In the genomic region with DNA sequence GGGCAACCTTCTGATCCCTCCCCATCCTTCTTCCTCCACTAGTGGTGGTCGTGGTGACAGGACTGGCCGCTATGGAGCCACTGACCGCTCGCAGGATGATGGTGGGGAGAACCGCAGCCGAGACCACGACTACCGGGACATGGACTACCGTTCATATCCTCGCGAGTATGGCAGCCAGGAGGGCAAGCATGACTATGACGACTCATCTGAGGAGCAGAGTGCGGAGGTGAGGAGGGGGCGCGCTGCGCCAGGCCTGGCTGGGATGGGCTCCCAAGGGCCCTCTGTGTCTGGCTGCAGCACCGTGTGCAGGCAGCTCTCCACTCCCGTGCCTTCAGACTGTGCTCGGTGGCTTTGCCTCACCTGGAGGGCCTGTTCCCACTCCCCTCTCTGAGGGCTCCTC, we compare ENCODE assay signal across 23 cellular contexts. TPM values are rescaled to one million over a fixed set of nuclear protein-coding genes. Genes with fewer than 3 reads are reported as not detected.
DNase-seq lines count a peak whose midpoint lies in the region; ATAC-seq and TF ChIP-seq lines count a peak whose summit lies in the region.
"Had no signal": no experiment of that assay in that cellular context is flagged by ENCODE, and none has a peak within 500 bp of the region (broad histone marks: within the 10 kb centered on the region; RNA-seq: fewer than 3 reads in every experiment).

No MANE protein-coding gene starts in this region.

- peak; percentile 16 for DNase-seq in left cardiac atrium
- DNase-seq in left ventricle myocardium superior, result no peak
- DNase-seq in chondrocyte (ENCODE audit: low spot score), result peak; percentile 91
- peak; percentile 28 for DNase-seq in posterior vena cava (ENCODE audit: low spot score)
- DNase-seq in aorta, result peak; percentile 35 to 59
- no peak for DNase-seq in NCI-H345 (lab: John Stamatoyannopoulos, UW)
- DNase-seq in NCI-H774 (lab: John Stamatoyannopoulos, UW), result no peak
- no peak for DNase-seq in CD8-positive, alpha-beta memory T cell
- DNase-seq: Calu3, DMS79 treated with DMSO at 0.1 percent for 48 hours, GF-D8, Kasumi-1, MV-4-11, NCI-H1105, NCI-H1436 treated with DMSO at 0.1 percent for 48 hours, NCI-H187 treated with DMSO at 0.1 percent for 48 hours, NCI-H526 treated with DMSO at 0.1 percent for 48 hours, Right ventricle myocardium superior, RPMI8226 had no signal

- no peaks in the 10 kb centered on the region for H3K9me3 ChIP-seq in aorta (ENCODE audit: control insufficient read depth, low read length)
- no peaks in the 10 kb centered on the region for H3K9me3 ChIP-seq in CD8-positive, alpha-beta memory T cell (ENCODE audit: low read length)
- H3K9me3 ChIP-seq: SJSA1 had no signal

- no peak for TF ChIP-seq CTCF in chondrocyte (IDR thresholded peaks at IDR 0.05)

- ATAC-seq in left cardiac atrium (no peak), left ventricle myocardium superior (no peak), aorta (ENCODE audit: low FRiP score) (no peak)
- ATAC-seq: K562 had no signal

- POLR2A ChIA-PET in CD8-positive, alpha-beta memory T cell (lab: Charles Lee), result no interaction called here

- H3K4me3 Mint-ChIP-seq in chondrocyte (ENCODE audit: unreplicated experiment), result no peak overlapping the region
- no peak overlapping the region for H3K4me3 Mint-ChIP-seq in CD8-positive, alpha-beta memory T cell
- H3K4me3 Mint-ChIP-seq: B cell had no signal

- H3K27me3 Mint-ChIP-seq in chondrocyte (ENCODE audit: low read depth), result no peaks in the 10 kb centered on the region
- H3K27me3 Mint-ChIP-seq in CD8-positive, alpha-beta memory T cell, result peaks cover 0 to 7% of the 10 kb centered on the region in 2 donors
- H3K27me3 Mint-ChIP-seq: B cell had no signal

- H3K4me3 ChIP-seq in aorta (ENCODE audit: low read length in 2 of 2), result no peak overlapping the region
- no peak overlapping the region for H3K4me3 ChIP-seq in CD8-positive, alpha-beta memory T cell (ENCODE audit: low read length)
- H3K4me3 ChIP-seq: K562, SJSA1 had no signal

- no peak overlapping the region for H3K27ac Mint-ChIP-seq in chondrocyte (ENCODE audit: unreplicated experiment)
- no peak overlapping the region for H3K27ac Mint-ChIP-seq in CD8-positive, alpha-beta memory T cell
- H3K27ac Mint-ChIP-seq: B cell had no signal

- H3K27ac ChIP-seq in aorta (ENCODE audit: low read depth in 1 of 2, low read length in 2 of 2), result no peak overlapping the region
- no peak overlapping the region for H3K27ac ChIP-seq in CD8-positive, alpha-beta memory T cell (ENCODE audit: low read depth, low read length)
- H3K27ac ChIP-seq: C4-2B, SJSA1 had no signal

- WGBS in aorta, 2 donors, result 91 to 94% methylated on average over 19 of the region's 19 CpGs

- no peaks in the 10 kb centered on the region for H3K27me3 ChIP-seq in aorta (ENCODE audit: control insufficient read depth in 1 of 2, insufficient read depth in 2 of 2, low read length in 1 of 2)
- no peaks in the 10 kb centered on the region for H3K27me3 ChIP-seq in CD8-positive, alpha-beta memory T cell (ENCODE audit: insufficient read depth, low read length, poor library complexity, severe bottlenecking)
- H3K27me3 ChIP-seq: SJSA1 had no signal

- intact Hi-C loops in left cardiac atrium (cut with DNase I), result no loop called here
- intact Hi-C loops in left ventricle myocardium superior (cut with micrococcal nuclease), result no loop called here
- intact Hi-C loops in posterior vena cava (cut with DNase I), result no loop called here
- intact Hi-C loops in aorta (cut with DNase I), result no loop called here

- H3K4me1 Mint-ChIP-seq in chondrocyte (ENCODE audit: low read depth), result no peaks in the 10 kb centered on the region
- H3K4me1 Mint-ChIP-seq in CD8-positive, alpha-beta memory T cell, result peaks cover 0 to 14% (median 1%) of the 10 kb centered on the region in 3 donors

- peaks cover 0 to 2% of the 10 kb centered on the region in 2 donors for H3K36me3 ChIP-seq in aorta (ENCODE audit: control insufficient read depth in 1 of 2, insufficient read depth in 2 of 2, low read length in 1 of 2)
- peaks cover 8% of the 10 kb centered on the region for H3K36me3 ChIP-seq in CD8-positive, alpha-beta memory T cell (ENCODE audit: insufficient read depth, low read length)

- H3K36me3 Mint-ChIP-seq in chondrocyte (ENCODE audit: low read depth), result peaks cover 7% of the 10 kb centered on the region
- peaks cover 0 to 55% (median 0%) of the 10 kb centered on the region in 3 donors for H3K36me3 Mint-ChIP-seq in CD8-positive, alpha-beta memory T cell

- CTCF ChIA-PET in CD8-positive, alpha-beta memory T cell (lab: Charles Lee), result no interaction called here

- H3K4me1 ChIP-seq in aorta (ENCODE audit: control insufficient read depth in 1 of 2, insufficient read depth in 2 of 2, low read length in 2 of 2), result no peaks in the 10 kb centered on the region
- H3K4me1 ChIP-seq in CD8-positive, alpha-beta memory T cell (ENCODE audit: insufficient read depth, low read length), result no peaks in the 10 kb centered on the region
- H3K4me1 ChIP-seq: SJSA1 had no signal

- H3K9me3 Mint-ChIP-seq in chondrocyte (ENCODE audit: low read depth), result peaks cover 4% of the 10 kb centered on the region
- no peaks in the 10 kb centered on the region for H3K9me3 Mint-ChIP-seq in CD8-positive, alpha-beta memory T cell

RNA-seq across cellular contexts. Expression of gene RBM10, which starts 24.3 kb away (rescaled TPM):
- total RNA-seq in left cardiac atrium (10 to 100 TPM; 22.1 to 23.9 TPM), left ventricle myocardium superior (32.9 TPM), chondrocyte (29.0 to 36.3 TPM (median 29.6 TPM) in 3 replicates), posterior vena cava (10 to 100 TPM; 17.8 to 20.8 TPM), aorta (10 to 100 TPM; 23.0 to 25.7 TPM)
- polyA plus RNA-seq in aorta, result 10 to 100 TPM in 1 of 2 donors, 1 to 10 TPM in 1; 8.4 to 46.8 TPM
- total RNA-seq in CD8-positive, alpha-beta memory T cell, result 10 to 100 TPM; 74.5 to 74.8 TPM
- polyA plus RNA-seq in CD8-positive, alpha-beta memory T cell, result 37.8 TPM

RNA-seq across cellular contexts. Expression of gene UBA1, which starts 24.4 kb away (rescaled TPM):
- total RNA-seq in left cardiac atrium (100 to 1,000 TPM; 101 to 132 TPM), left ventricle myocardium superior (100 TPM), chondrocyte (299 to 312 TPM (median 311 TPM) in 3 replicates), posterior vena cava (100 to 1,000 TPM; 151 to 179 TPM), aorta (100 to 1,000 TPM; 160 to 167 TPM)
- 100 to 1,000 TPM in 1 of 2 donors, 10 to 100 TPM in 1; 33.8 to 109 TPM for polyA plus RNA-seq in aorta
- 100 to 1,000 TPM; 225 to 234 TPM for total RNA-seq in CD8-positive, alpha-beta memory T cell
- polyA plus RNA-seq in CD8-positive, alpha-beta memory T cell, result 178 TPM

RNA-seq across cellular contexts. Expression of gene NDUFB11, which starts 24.8 kb away (rescaled TPM):
- total RNA-seq in left cardiac atrium (100 to 1,000 TPM; 137 to 138 TPM), left ventricle myocardium superior (210 TPM), chondrocyte (60.7 to 65.4 TPM (median 60.8 TPM) in 3 replicates), posterior vena cava (10 to 100 TPM; 35.7 to 44.0 TPM), aorta (10 to 100 TPM; 33.7 to 40.3 TPM)
- polyA plus RNA-seq in aorta, result 10 to 100 TPM; 65.7 to 69.5 TPM
- 10 to 100 TPM; 93.5 to 95.0 TPM for total RNA-seq in CD8-positive, alpha-beta memory T cell
- polyA plus RNA-seq in CD8-positive, alpha-beta memory T cell, result 169 TPM

RNA-seq across cellular contexts. Expression of gene CDK16, which starts 49.2 kb away (rescaled TPM):
- total RNA-seq in left cardiac atrium (100 to 1,000 TPM; 109 to 132 TPM), left ventricle myocardium superior (155 TPM), chondrocyte (172 to 183 TPM (median 179 TPM) in 3 replicates), posterior vena cava (10 to 100 TPM; 53.5 to 55.3 TPM), aorta (10 to 100 TPM; 52.5 to 61.3 TPM)
- polyA plus RNA-seq in aorta, result 10 to 100 TPM; 14.0 to 45.5 TPM
- 10 to 100 TPM; 48.2 to 49.1 TPM for total RNA-seq in CD8-positive, alpha-beta memory T cell
- 14.5 TPM for polyA plus RNA-seq in CD8-positive, alpha-beta memory T cell

Comparison
In these comparisons a context has a peak if more than half of its experiments do, and no peak if none do; other contexts are left out.
1. DNase-seq: peak in left cardiac atrium (single experiment), chondrocyte (single experiment), posterior vena cava (single experiment) and aorta (2 of 2); none in left ventricle myocardium superior (single experiment), NCI-H345 (single experiment), NCI-H774 (single experiment) and CD8-positive, alpha-beta memory T cell (0 of 5).